In the genomic region with DNA sequence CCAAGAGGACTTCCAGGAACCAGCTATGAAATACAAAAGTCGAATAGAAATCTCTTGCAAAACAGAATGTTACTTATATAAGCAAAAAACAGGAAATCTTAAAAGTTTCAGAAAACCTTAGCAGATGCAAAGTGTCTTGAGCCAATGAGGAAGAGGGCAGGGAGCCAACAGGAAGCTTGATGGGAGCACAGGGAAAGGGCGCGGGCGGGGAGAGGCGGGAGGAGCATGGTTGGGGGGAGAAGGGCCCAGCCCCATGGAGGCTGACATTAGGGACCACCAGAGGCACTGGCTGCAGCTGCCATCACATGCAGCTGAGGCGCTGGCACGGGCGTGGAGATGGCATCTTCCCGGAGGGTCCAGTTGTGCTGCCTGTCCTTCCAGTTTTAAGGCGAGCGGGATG, we compare ENCODE assay signal across 16 cellular contexts.
DNase-seq lines count a peak whose midpoint lies in the region; ATAC-seq and TF ChIP-seq lines count a peak whose summit lies in the region.
"Had no signal": no experiment of that assay in that cellular context is flagged by ENCODE, and none has a peak within 500 bp of the region (broad histone marks: within the 10 kb centered on the region; RNA-seq: fewer than 3 reads in every experiment).

No MANE protein-coding gene starts in this region.

- H3K36me3 Mint-ChIP-seq in natural killer cell treated with Interleukin-12 subunit alpha and Interleukin-12 subunit beta and Interleukin-15 and Interleukin-18, amount 100 ng/mL, for 72 hours = no peaks in the 10 kb centered on the region
- H3K36me3 Mint-ChIP-seq: IgD-negative memory B cell had no signal

- TF ChIP-seq POLR2A in transverse colon (IDR thresholded peaks at IDR 0.05) = no peak

- peak in 1 of 2 donors; percentile 71 for ATAC-seq in left cardiac atrium
- ATAC-seq in lower lobe of right lung = peak in 1 of 2 donors; percentile 44
- ATAC-seq in natural killer cell treated with Interleukin-12 subunit alpha and Interleukin-12 subunit beta and Interleukin-15 and Interleukin-18, amount 100 ng/mL, for 72 hours = no peak
- no peak for ATAC-seq in HG02938 (IDR thresholded peaks at IDR 0.05; ENCODE audit: unreplicated experiment)

- no peaks in the 10 kb centered on the region for H3K4me1 Mint-ChIP-seq in natural killer cell treated with Interleukin-12 subunit alpha and Interleukin-12 subunit beta and Interleukin-15 and Interleukin-18, amount 100 ng/mL, for 72 hours (ENCODE audit: low read depth in 2 of 2)
- H3K4me1 Mint-ChIP-seq: IgD-negative memory B cell had no signal

- H3K4me1 ChIP-seq in lower lobe of right lung = peaks cover 9% of the 10 kb centered on the region
- H3K4me1 ChIP-seq in transverse colon = peaks cover 0 to 6% (median 0%) of the 10 kb centered on the region in 4 donors
- H3K4me1 ChIP-seq: HAP-1 had no signal

- DNase-seq in left cardiac atrium = peak; percentile 83
- peak; percentile 62 for DNase-seq in lower lobe of right lung
- peak; percentile 23 for DNase-seq in transverse colon
- no peak for DNase-seq in natural killer cell treated with Interleukin-12 subunit alpha and Interleukin-12 subunit beta and Interleukin-15 and Interleukin-18, amount 100 ng/mL, for 72 hours (ENCODE audit: low spot score)
- no peak for DNase-seq in amniotic stem cell (lab: John Stamatoyannopoulos, UW)
- DNase-seq: Calu3; CD4-positive, alpha-beta T cell; Kasumi-1; NCI-H1417; NCI-H1930; NCI-H69; OCI-M1 had no signal

- peaks cover 4% of the 10 kb centered on the region for H3K27me3 ChIP-seq in lower lobe of right lung (ENCODE audit: low read depth)
- no peaks in the 10 kb centered on the region for H3K27me3 ChIP-seq in transverse colon

- H3K9me3 ChIP-seq in lower lobe of right lung = no peaks in the 10 kb centered on the region
- H3K9me3 ChIP-seq in transverse colon = no peaks in the 10 kb centered on the region
- H3K9me3 ChIP-seq: HAP-1 had no signal

- H3K9me3 Mint-ChIP-seq in natural killer cell treated with Interleukin-12 subunit alpha and Interleukin-12 subunit beta and Interleukin-15 and Interleukin-18, amount 100 ng/mL, for 72 hours = no peaks in the 10 kb centered on the region
- H3K9me3 Mint-ChIP-seq: CD4-positive, alpha-beta T cell had no signal

- no peak for TF ChIP-seq EP300 in transverse colon (IDR thresholded peaks at IDR 0.05; ENCODE audit: low read depth)

- H3K4me3 ChIP-seq in lower lobe of right lung (no peak overlapping the region), transverse colon (no peak overlapping the region)
- H3K4me3 ChIP-seq: HAP-1 had no signal

- H3K4me3 Mint-ChIP-seq in natural killer cell treated with Interleukin-12 subunit alpha and Interleukin-12 subunit beta and Interleukin-15 and Interleukin-18, amount 100 ng/mL, for 72 hours = no peak overlapping the region
- H3K4me3 Mint-ChIP-seq: CD4-positive, alpha-beta T cell; IgD-negative memory B cell had no signal

- no peaks in the 10 kb centered on the region for H3K36me3 ChIP-seq in lower lobe of right lung
- no peaks in the 10 kb centered on the region for H3K36me3 ChIP-seq in transverse colon
- H3K36me3 ChIP-seq: HAP-1 had no signal

- peak overlapping the region; percentile 11; the same call in 1 of the 2 replicates for H3K27ac ChIP-seq in VCaP
- no peak overlapping the region for H3K27ac ChIP-seq in lower lobe of right lung
- no peak overlapping the region for H3K27ac ChIP-seq in transverse colon

- H3K27me3 Mint-ChIP-seq in natural killer cell treated with Interleukin-12 subunit alpha and Interleukin-12 subunit beta and Interleukin-15 and Interleukin-18, amount 100 ng/mL, for 72 hours = peaks cover 4 to 5% of the 10 kb centered on the region in 2 donors
- H3K27me3 Mint-ChIP-seq: CD4-positive, alpha-beta T cell had no signal

- in situ Hi-C loops in transverse colon (cut with MboI; ENCODE audit: low pct_ligation_motif_present in 1 of 4, low pct_unique_long_range_greater_than_20kb in 1 of 4, low sequenced_read_pairs in 3 of 4) = no loop called here

- 52 to 64% methylated on average over 11 of the region's 11 CpGs for WGBS in transverse colon (ENCODE audit: low coverage in 1 of 2), 2 donors

- intact Hi-C loops in left cardiac atrium (cut with DNase I) = no loop called here
- intact Hi-C loops in lower lobe of right lung (cut with DNase I) = no loop called here
- intact Hi-C loops in transverse colon (cut with DNase I; ENCODE audit: low total_unique reads) = no loop called here

- no peak overlapping the region for H3K27ac Mint-ChIP-seq in natural killer cell treated with Interleukin-12 subunit alpha and Interleukin-12 subunit beta and Interleukin-15 and Interleukin-18, amount 100 ng/mL, for 72 hours
- H3K27ac Mint-ChIP-seq: CD4-positive, alpha-beta T cell; IgD-negative memory B cell had no signal

- TF ChIP-seq CTCF in VCaP (conservative IDR thresholded peaks at IDR 0.05) = no peak
- TF ChIP-seq CTCF in lower lobe of right lung (IDR thresholded peaks at IDR 0.05) = no peak
- TF ChIP-seq CTCF in transverse colon (IDR thresholded peaks at IDR 0.05) = no peak

Comparison
In these comparisons a context has a peak if more than half of its experiments do, and no peak if none do; other contexts are left out.
1. DNase-seq: peak in left cardiac atrium (single experiment), lower lobe of right lung (single experiment) and transverse colon (single experiment); none in natural killer cell treated with Interleukin-12 subunit alpha and Interleukin-12 subunit beta and Interleukin-15 and Interleukin-18, amount 100 ng/mL, for 72 hours (single experiment) and amniotic stem cell (single experiment).